In the genomic region with DNA sequence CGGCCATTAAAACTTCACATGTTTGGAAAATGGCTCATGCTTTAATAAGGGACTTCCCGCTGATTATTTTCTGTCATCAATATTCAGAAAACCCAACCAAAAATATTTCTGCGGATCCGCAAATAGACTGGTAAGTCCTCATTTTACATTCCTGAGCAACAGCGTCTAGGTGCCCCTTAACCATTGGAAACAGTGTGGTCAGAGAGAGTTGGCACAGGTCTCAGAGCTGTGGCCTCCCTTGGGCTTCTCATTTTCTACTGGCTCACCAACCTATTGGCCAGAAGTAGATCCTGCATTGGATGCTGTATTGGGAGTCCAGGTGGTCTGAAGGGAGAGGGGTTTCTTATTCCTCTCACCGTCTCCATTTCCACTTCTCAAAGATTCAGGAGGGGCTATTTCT, we compare ENCODE assay signal across 26 cellular contexts.
DNase-seq lines count a peak whose midpoint lies in the region; ATAC-seq, FAIRE-seq and TF ChIP-seq lines count a peak whose summit lies in the region.
"Had no signal": no experiment of that assay in that cellular context is flagged by ENCODE, and none has a peak within 500 bp of the region (broad histone marks: within the 10 kb centered on the region; RNA-seq: fewer than 3 reads in every experiment).

No MANE protein-coding gene starts in this region.

- WGBS in heart left ventricle, 4 donors, result 94 to 95% (median 95%) methylated on average over 6 of the region's 6 CpGs

- H3K36me3 ChIP-seq in left ventricle myocardium inferior (no peaks in the 10 kb centered on the region), heart left ventricle (no peaks in the 10 kb centered on the region), parathyroid adenoma (ENCODE audit: control insufficient read depth, insufficient read depth, low read length) (no peaks in the 10 kb centered on the region)
- H3K36me3 ChIP-seq: gastrocnemius medialis, MG63, prostate gland had no signal

- peak overlapping the region; percentile 39 for H2AFZ ChIP-seq in parathyroid adenoma

- H3K79me2 ChIP-seq in parathyroid adenoma, result no peaks in the 10 kb centered on the region

- DNase-seq in left ventricle myocardium inferior (no peak), heart left ventricle (no peak), astrocyte of the hippocampus (ENCODE audit: low read depth, low spot score) (peak; percentile 67), GM12891 (ENCODE audit: insufficient read length, low spot score) (no peak), GOT3 (lab: John Stamatoyannopoulos, UW) (no peak), NCI-H510A treated with DMSO at 0.1 percent for 48 hours (lab: John Stamatoyannopoulos, UW) (no peak)
- DNase-seq in stimulated activated CD4-positive, alpha-beta T cell treated with anti-CD3 and anti-CD28 coated beads, Interleukin-4, amount 100 ng/mL, for 24 hours, result no peak
- DNase-seq: activated CD4-positive, alpha-beta T cell treated with anti-CD3 and anti-CD28 coated beads for 36 hours; activated T-cell treated with anti-CD3 and anti-CD28 coated beads for 4 hours; anterior cingulate cortex; CD4-positive, alpha-beta memory T cell; DMS 273 treated with DMSO at 0.1 percent for 48 hours; gastrocnemius medialis; H7; hippocampal formation; left colon; MG63; NCI-H1105 treated with DMSO at 0.1 percent for 48 hours; NCI-H2029 treated with DMSO at 0.1 percent for 48 hours; NCI-H526 treated with DMSO at 0.1 percent for 48 hours had no signal

- peaks cover 28% of the 10 kb centered on the region for H3K4me1 ChIP-seq in left ventricle myocardium inferior
- peaks cover 0 to 28% (median 6%) of the 10 kb centered on the region in 12 donors for H3K4me1 ChIP-seq in heart left ventricle
- H3K4me1 ChIP-seq in parathyroid adenoma, result peaks cover 58% of the 10 kb centered on the region
- H3K4me1 ChIP-seq: gastrocnemius medialis, prostate gland had no signal

- ATAC-seq in heart left ventricle, result no peak
- ATAC-seq: activated CD4-positive, alpha-beta T cell treated with anti-CD3 and anti-CD28 coated beads for 36 hours; activated naive CD4-positive, alpha-beta T cell treated with anti-CD3 and anti-CD28 coated beads, Interleukin-2, amount 50 U/mL, for 72 hours; gastrocnemius medialis; K562 had no signal

- no peaks in the 10 kb centered on the region for H3K9me3 ChIP-seq in left ventricle myocardium inferior (replicated peaks)
- H3K9me3 ChIP-seq in heart left ventricle, result no peaks in the 10 kb centered on the region
- no peaks in the 10 kb centered on the region for H3K9me3 ChIP-seq in parathyroid adenoma (ENCODE audit: control insufficient read depth, low read length)
- H3K9me3 ChIP-seq: gastrocnemius medialis, MG63, prostate gland had no signal

- TF ChIP-seq CTCF in left ventricle myocardium inferior (IDR thresholded peaks at IDR 0.05; ENCODE audit: borderline replicate concordance) (no peak), heart left ventricle (IDR thresholded peaks at IDR 0.05) (no peak), parathyroid adenoma (IDR thresholded peaks at IDR 0.05) (no peak)

- H3K9ac ChIP-seq in parathyroid adenoma, result no peak overlapping the region

- TF ChIP-seq POLR2A in heart left ventricle (IDR thresholded peaks at IDR 0.05) (no peak), GM12891 (IDR thresholded peaks at IDR 0.05; ENCODE audit: low read depth, low read length) (no peak)

- H3K4me2 ChIP-seq in parathyroid adenoma (ENCODE audit: low read length), result no peak overlapping the region

- no peak overlapping the region for H3K4me3 ChIP-seq in left ventricle myocardium inferior
- H3K4me3 ChIP-seq in heart left ventricle, result no peak overlapping the region
- no peak overlapping the region for H3K4me3 ChIP-seq in parathyroid adenoma (ENCODE audit: low read depth, low read length)
- H3K4me3 ChIP-seq: gastrocnemius medialis, K562, MG63, prostate gland had no signal

- H3K27me3 ChIP-seq in left ventricle myocardium inferior (ENCODE audit: low read depth) (no peaks in the 10 kb centered on the region), heart left ventricle (no peaks in the 10 kb centered on the region), parathyroid adenoma (ENCODE audit: control insufficient read depth, insufficient read depth, low read length) (no peaks in the 10 kb centered on the region)
- H3K27me3 ChIP-seq: gastrocnemius medialis, MG63 had no signal

- FAIRE-seq in GM12891 (lab: Jason Lieb, UNC), result no peak
- FAIRE-seq: A204.1, endometrium, K562 had no signal

- H3K27ac ChIP-seq in left ventricle myocardium inferior (replicated peaks), result peak overlapping the region; percentile 64
- peak overlapping the region in 2 of 12 donors; percentile 38 to 47 for H3K27ac ChIP-seq in heart left ventricle
- peak overlapping the region; percentile 92 for H3K27ac ChIP-seq in parathyroid adenoma
- H3K27ac ChIP-seq: gastrocnemius medialis, prostate gland had no signal

- intact Hi-C loops in left ventricle myocardium inferior (cut with micrococcal nuclease), result no loop called here
- intact Hi-C loops in heart left ventricle (cut with DNase I), result no loop called here

TF ChIP-seq in GM12891, 5 proteins besides CTCF, POLR2A, EP300 and RAD21:
- TF ChIP-seq TAF1 (IDR thresholded peaks at IDR 0.05; ENCODE audit: low read depth, low read length), result no peak
- no peak for TF ChIP-seq POLR2AphosphoS5 (IDR thresholded peaks at IDR 0.05; ENCODE audit: low read depth, low read length)
- TF ChIP-seq POU2F2 (IDR thresholded peaks at IDR 0.05; ENCODE audit: low read depth, low read length), result no peak
- TF ChIP-seq PAX5 (IDR thresholded peaks at IDR 0.05; ENCODE audit: insufficient read depth, low read length, severe bottlenecking), result no peak
- no peak for TF ChIP-seq SPI1 (IDR thresholded peaks at IDR 0.05; ENCODE audit: low read depth, low read length)
TF ChIP-seq in GM12891: peak in this region for 0.
